27 cellular contexts compared by ENCODE assay signal in the genomic region with DNA sequence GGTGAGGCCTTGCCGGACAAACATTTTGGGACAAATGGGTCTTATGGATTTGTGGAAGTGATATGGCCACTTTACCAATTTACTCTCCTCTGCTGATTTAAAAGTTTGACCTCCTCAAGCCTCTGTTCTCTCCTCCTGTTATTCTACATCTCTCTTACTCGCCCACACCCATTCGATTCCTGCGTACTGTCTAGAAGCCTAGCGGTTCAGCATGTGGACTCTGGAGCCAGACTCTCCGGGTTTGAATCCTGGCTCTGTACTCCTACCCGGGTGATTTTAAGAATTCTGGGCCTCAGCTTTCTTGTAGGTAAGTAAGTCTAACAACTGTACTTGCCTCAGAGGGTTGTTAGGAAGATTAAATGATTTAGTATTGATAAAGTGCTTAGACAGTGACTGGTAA.
"Had no signal": no experiment of that assay in that cellular context is flagged by ENCODE, and none has a peak within 500 bp of the region (broad histone marks: within the 10 kb centered on the region; RNA-seq: fewer than 3 reads in every experiment).

No MANE protein-coding gene starts in this region.

- H3K36me3 Mint-ChIP-seq: neural progenitor cell had no signal

- H3K9me3 ChIP-seq: colonic mucosa, vagina had no signal

- FAIRE-seq: endothelial cell of umbilical vein, frontal cortex, kidney had no signal

- H3K36me3 ChIP-seq: colonic mucosa, esophagus squamous epithelium, heart left ventricle, neural progenitor cell, right atrium auricular region, suprapubic skin, vagina had no signal

- ATAC-seq: heart left ventricle; natural killer cell; sciatic nerve; stimulated activated naive CD8-positive, alpha-beta T cell treated with anti-CD3 and anti-CD28 coated beads, Interleukin-15, amount 100 ng/mL, for 72 hours had no signal

- H3K4me1 Mint-ChIP-seq: natural killer cell; neural progenitor cell; stimulated activated naive CD8-positive, alpha-beta T cell treated with anti-CD3 and anti-CD28 coated beads, Interleukin-15, amount 100 ng/mL, for 72 hours had no signal

- H3K27me3 Mint-ChIP-seq: progenitor cell of endocrine pancreas; stimulated activated naive CD8-positive, alpha-beta T cell treated with anti-CD3 and anti-CD28 coated beads, Interleukin-15, amount 100 ng/mL, for 72 hours had no signal

- H3K4me3 Mint-ChIP-seq: natural killer cell; neural progenitor cell; stimulated activated naive CD8-positive, alpha-beta T cell treated with anti-CD3 and anti-CD28 coated beads, Interleukin-15, amount 100 ng/mL, for 72 hours had no signal

- H2AFZ ChIP-seq: hepatocyte, neural progenitor cell, parathyroid adenoma had no signal

- H3K27ac Mint-ChIP-seq: natural killer cell, neural progenitor cell had no signal

- H3K27me3 ChIP-seq: colonic mucosa, esophagus squamous epithelium, heart left ventricle, hepatocyte, neural progenitor cell, right atrium auricular region, suprapubic skin, vagina had no signal

- H3K4me3 ChIP-seq: colonic mucosa, esophagus squamous epithelium, heart left ventricle, hepatocyte, lung, neural progenitor cell, right atrium auricular region, skin epidermis, suprapubic skin, vagina had no signal

- DNase-seq: central memory CD4-positive, alpha-beta T cell; colonic mucosa; dermis blood vessel endothelial cell; effector memory CD4-positive, alpha-beta T cell; esophagus squamous epithelium; heart left ventricle; kidney; mesenchymal stem cell; natural killer cell; stimulated activated CD4-positive, alpha-beta T cell treated with anti-CD3 and anti-CD28 coated beads, Interleukin-1b, Interleukin-23, amount 100 ng/mL, for 48 hours; stimulated activated CD4-positive, alpha-beta T cell treated with anti-CD3 and anti-CD28 coated beads, Interleukin-4, amount 100 ng/mL, for 1 hour; stimulated activated CD8-positive, alpha-beta memory T cell treated with anti-CD3 and anti-CD28 coated beads, Interleukin-4, amount 100 ng/mL, for 48 hours; stimulated activated naive CD4-positive, alpha-beta T cell; stimulated activated naive CD8-positive, alpha-beta T cell treated with anti-CD3 and anti-CD28 coated beads, Interleukin-15, amount 100 ng/mL, for 72 hours; trophoblast cell had no signal

- H3K9ac ChIP-seq: neural progenitor cell, parathyroid adenoma had no signal

- H3K27ac ChIP-seq: colonic mucosa, heart left ventricle, hepatocyte, neural progenitor cell, parathyroid adenoma, skin epidermis, suprapubic skin, vagina had no signal

- H3K79me2 ChIP-seq: hepatocyte, parathyroid adenoma had no signal

- H3K4me1 ChIP-seq: colonic mucosa, esophagus squamous epithelium, neural progenitor cell, parathyroid adenoma, right atrium auricular region, suprapubic skin, vagina had no signal

- H3K4me2 ChIP-seq: hepatocyte, neural progenitor cell had no signal
